ENCODE assay signal across 37 cellular contexts in genomic region chr3:923161-923910, GRCh38.
"Had no signal": no experiment of that assay in that cellular context is flagged by ENCODE, and none has a peak within 500 bp of the region (broad histone marks: within the 10 kb centered on the region; RNA-seq: fewer than 3 reads in every experiment).

No MANE protein-coding gene starts in this region.

- DNase-seq: activated CD4-positive, alpha-beta memory T cell treated with anti-CD3 and anti-CD28 coated beads, Interleukin-2, amount 10 ng/mL, durations not matched to agents 7 days and 5 days; activated CD4-positive, alpha-beta T cell treated with anti-CD3 and anti-CD28 coated beads for 1 hour; activated CD4-positive, alpha-beta T cell treated with anti-CD3 and anti-CD28 coated beads for 48 hours; activated CD4-positive, CD25-positive, alpha-beta regulatory T cell; activated CD8-positive, alpha-beta memory T cell treated with anti-CD3 and anti-CD28 coated beads for 24 hours; activated CD8-positive, alpha-beta memory T cell treated with anti-CD3 and anti-CD28 coated beads, Interleukin-2, amount 10 ng/mL, durations not matched to agents 7 days and 5 days; activated CD8-positive, alpha-beta memory T cell treated with anti-CD3 and anti-CD28 coated beads, Interleukin-2, amount 50 U/mL, for 48 hours; activated effector memory CD4-positive, alpha-beta T cell treated with anti-CD3 and anti-CD28 coated beads, Interleukin-2, amount 50 U/mL, for 16 hours; activated naive CD4-positive, alpha-beta T cell; activated naive CD4-positive, alpha-beta T cell treated with anti-CD3 and anti-CD28 coated beads, Interleukin-2, amount 50 U/mL, for 16 hours; activated naive CD8-positive, alpha-beta T cell treated with anti-CD3 and anti-CD28 coated beads, Interleukin-2, amount 10 ng/mL, durations not matched to agents 7 days and 5 days; activated T-cell treated with anti-CD3 and anti-CD28 coated beads, Interleukin-2, amount 50 U/mL, for 72 hours; amygdala; body of pancreas; Karpas-422; MM.1S; MV-4-11; NCI-H1092; NCI-H1417; NCI-H146; NCI-H187; NCI-H2029 treated with DMSO at 0.1 percent for 48 hours; NCI-H2107; NCI-H2171; NCI-H510A; NCI-H526; NCI-H748 treated with DMSO at 0.1 percent for 48 hours; NK-92 treated with Interleukin-12 subunit alpha and Interleukin-12 subunit beta, amount 100 ng/mL, for 24 hours; PC-9; SIG-M5; T-helper 1 cell; T-helper 2 cell; T-helper 9 cell; WERI-Rb-1 had no signal

- ATAC-seq: activated CD8-positive, alpha-beta memory T cell treated with anti-CD3 and anti-CD28 coated beads, Interleukin-2, amount 10 ng/mL, durations not matched to agents 7 days and 5 days; activated T-cell treated with anti-CD3 and anti-CD28 coated beads, Interleukin-2, amount 50 U/mL, for 72 hours; activated T-helper 17 cell treated with anti-CD3 and anti-CD28 coated beads, Interleukin-2, amount 50 U/mL, for 72 hours; body of pancreas; Right ventricle myocardium inferior; SK-N-SH treated with all-trans-retinoic acid at 6 μM for 48 hours had no signal
